Comparison of ENCODE assay signal across 14 cellular contexts in genomic region chr9:132506907-132507669, GRCh38.
A peak's percentile ranks its signal among the peaks of the same experiment; 100 is the strongest.
DNase-seq lines count a peak whose midpoint lies in the region; ATAC-seq lines count a peak whose summit lies in the region.
"Had no signal": no experiment of that assay in that cellular context is flagged by ENCODE, and none has a peak within 500 bp of the region (broad histone marks: within the 10 kb centered on the region; RNA-seq: fewer than 3 reads in every experiment).

No MANE protein-coding gene starts in this region.

- H3K4me2 ChIP-seq in BLaER1 (peak overlapping the region; percentile 79), mesenchymal stem cell (ENCODE audit: low read length, poor library complexity, severe bottlenecking) (no peak overlapping the region)
- H3K4me2 ChIP-seq: PC-9 had no signal

- H3K27me3 ChIP-seq in BLaER1 (no peaks in the 10 kb centered on the region), mesenchymal stem cell (ENCODE audit: control insufficient read depth in 1 of 2, insufficient read depth in 1 of 2, low read length in 2 of 2) (peaks cover 54 to 78% of the 10 kb centered on the region in 2 experiments)

- H3K4me3 Mint-ChIP-seq in activated T-helper 1 cell treated with anti-CD3 and anti-CD28 coated beads, Interleukin-12 subunit alpha, Interleukin-12 subunit beta, Interleukin-2, Interleukin-4 antibody, amounts not matched to agents 30 ng/mL and 10 ng/mL and 1 ng/mL, durations not matched to agents 14 hours and 24 hours and 36 hours = no peak overlapping the region
- H3K4me3 Mint-ChIP-seq: activated CD4-positive, alpha-beta T cell treated with anti-CD3 and anti-CD28 coated beads, Interleukin-2, amount 10 ng/mL, durations not matched to agents 24 days and 14 days; activated naive CD4-positive, alpha-beta T cell treated with anti-CD3 and anti-CD28 coated beads for 36 hours; neural crest cell had no signal

- H3K9me3 Mint-ChIP-seq in activated T-helper 1 cell treated with anti-CD3 and anti-CD28 coated beads, Interleukin-12 subunit alpha, Interleukin-12 subunit beta, Interleukin-2, Interleukin-4 antibody, amounts not matched to agents 30 ng/mL and 10 ng/mL and 1 ng/mL, durations not matched to agents 14 hours and 24 hours and 36 hours = no peaks in the 10 kb centered on the region
- H3K9me3 Mint-ChIP-seq: activated CD4-positive, alpha-beta T cell treated with anti-CD3 and anti-CD28 coated beads, Interleukin-2, amount 10 ng/mL, durations not matched to agents 24 days and 14 days; activated naive CD4-positive, alpha-beta T cell treated with anti-CD3 and anti-CD28 coated beads for 36 hours; neural crest cell had no signal

- no peak for ATAC-seq in HG02678 (IDR thresholded peaks at IDR 0.05; ENCODE audit: unreplicated experiment)

- peak overlapping the region; percentile 38; the same call in 1 of the 2 replicates for H3K27ac ChIP-seq in BLaER1
- no peak overlapping the region for H3K27ac ChIP-seq in mesenchymal stem cell (ENCODE audit: low read length, poor library complexity, severe bottlenecking)
- H3K27ac ChIP-seq: esophagus squamous epithelium, PC-9, SJCRH30 had no signal

- H3K4me3 ChIP-seq in BLaER1 = no peak overlapping the region
- no peak overlapping the region for H3K4me3 ChIP-seq in mesenchymal stem cell (ENCODE audit: insufficient read depth in 1 of 2, low read depth in 1 of 2, low read length in 2 of 2)
- H3K4me3 ChIP-seq: esophagus squamous epithelium, PC-9, SJCRH30 had no signal

- no peaks in the 10 kb centered on the region for H3K36me3 Mint-ChIP-seq in activated T-helper 1 cell treated with anti-CD3 and anti-CD28 coated beads, Interleukin-12 subunit alpha, Interleukin-12 subunit beta, Interleukin-2, Interleukin-4 antibody, amounts not matched to agents 30 ng/mL and 10 ng/mL and 1 ng/mL, durations not matched to agents 14 hours and 24 hours and 36 hours (ENCODE audit: low read depth)

- H2BK15ac ChIP-seq in mesenchymal stem cell (ENCODE audit: low read depth, poor library complexity, severe bottlenecking) = no peak overlapping the region

- H3K27ac Mint-ChIP-seq in activated T-helper 1 cell treated with anti-CD3 and anti-CD28 coated beads, Interleukin-12 subunit alpha, Interleukin-12 subunit beta, Interleukin-2, Interleukin-4 antibody, amounts not matched to agents 30 ng/mL and 10 ng/mL and 1 ng/mL, durations not matched to agents 14 hours and 24 hours and 36 hours = no peak overlapping the region
- H3K27ac Mint-ChIP-seq: activated CD4-positive, alpha-beta T cell treated with anti-CD3 and anti-CD28 coated beads, Interleukin-2, amount 10 ng/mL, durations not matched to agents 24 days and 14 days; activated naive CD4-positive, alpha-beta T cell treated with anti-CD3 and anti-CD28 coated beads for 36 hours had no signal

- no peak overlapping the region for H3K18ac ChIP-seq in mesenchymal stem cell (ENCODE audit: low read depth in 1 of 2, low read length in 2 of 2)

- DNase-seq in KBM-7 (peak; percentile 29), SKM-1 treated with dmso at 0.1 percent for 144 hours (lab: John Stamatoyannopoulos, UW; ENCODE audit: unreplicated experiment) (peak; percentile 58), mesenchymal stem cell (peak; percentile 3), NCI-H748 treated with DMSO at 0.1 percent for 48 hours (lab: John Stamatoyannopoulos, UW) (no peak)
- DNase-seq in activated CD4-positive, alpha-beta T cell treated with anti-CD3 and anti-CD28 coated beads for 1 hour = no peak
- DNase-seq in activated T-helper 1 cell treated with anti-CD3 and anti-CD28 coated beads, Interleukin-12 subunit alpha, Interleukin-12 subunit beta, Interleukin-2, Interleukin-4 antibody, amounts not matched to agents 30 ng/mL and 10 ng/mL and 1 ng/mL, durations not matched to agents 14 hours and 24 hours and 36 hours (ENCODE audit: low spot score) = no peak
- DNase-seq: esophagus squamous epithelium had no signal

- H3K4ac ChIP-seq in mesenchymal stem cell (ENCODE audit: low read depth in 1 of 2, low read length in 2 of 2) = no peak overlapping the region

- H3K4me1 Mint-ChIP-seq in activated T-helper 1 cell treated with anti-CD3 and anti-CD28 coated beads, Interleukin-12 subunit alpha, Interleukin-12 subunit beta, Interleukin-2, Interleukin-4 antibody, amounts not matched to agents 30 ng/mL and 10 ng/mL and 1 ng/mL, durations not matched to agents 14 hours and 24 hours and 36 hours (ENCODE audit: low read depth) = peaks cover 14% of the 10 kb centered on the region

- no peak overlapping the region for H3K14ac ChIP-seq in mesenchymal stem cell (ENCODE audit: low read length in 2 of 2)

- no peak overlapping the region for H2AFZ ChIP-seq in mesenchymal stem cell (ENCODE audit: low read depth, low read length)
- H2AFZ ChIP-seq: PC-9 had no signal

- no peak overlapping the region for H2AK5ac ChIP-seq in mesenchymal stem cell (ENCODE audit: low read length, severe bottlenecking)

- in situ Hi-C loops in KBM-7 (cut with MboI; ENCODE audit: low pct_unique_long_range_greater_than_20kb, low sequenced_read_pairs) = no loop called here

- H4K91ac ChIP-seq in mesenchymal stem cell (ENCODE audit: low read length) = no peak overlapping the region

- intact Hi-C loops in activated T-helper 1 cell treated with anti-CD3 and anti-CD28 coated beads, Interleukin-12 subunit alpha, Interleukin-12 subunit beta, Interleukin-2, Interleukin-4 antibody, amounts not matched to agents 30 ng/mL and 10 ng/mL and 1 ng/mL, durations not matched to agents 14 hours and 24 hours and 36 hours (cut with micrococcal nuclease) = loop anchor here (1.0 to 5.0 kb wide), 4 partner anchors 68 to 395 kb away; partner anchors contain the start of gene CFAP77

- H3K4me1 ChIP-seq in BLaER1 (peaks cover 23% of the 10 kb centered on the region), mesenchymal stem cell (ENCODE audit: control insufficient read depth, insufficient read depth, low read depth, low read length) (peaks cover 4% of the 10 kb centered on the region)
- H3K4me1 ChIP-seq: SJCRH30 had no signal

- H3K9ac ChIP-seq in BLaER1 (peak overlapping the region; percentile 51; the same call in 1 of the 2 replicates), mesenchymal stem cell (ENCODE audit: low read length) (no peak overlapping the region)

- no peaks in the 10 kb centered on the region for H3K36me3 ChIP-seq in BLaER1
- H3K36me3 ChIP-seq in mesenchymal stem cell (ENCODE audit: control insufficient read depth in 1 of 2, insufficient read depth in 2 of 2, low read depth in 1 of 2, low read length in 2 of 2) = no peaks in the 10 kb centered on the region
- H3K36me3 ChIP-seq: esophagus squamous epithelium, SJCRH30 had no signal

- H2BK12ac ChIP-seq in mesenchymal stem cell (ENCODE audit: low read length in 2 of 2) = no peak overlapping the region

- 67% methylated on average over 10 of the region's 10 CpGs for WGBS in mesenchymal stem cell

- H3K27me3 Mint-ChIP-seq in activated T-helper 1 cell treated with anti-CD3 and anti-CD28 coated beads, Interleukin-12 subunit alpha, Interleukin-12 subunit beta, Interleukin-2, Interleukin-4 antibody, amounts not matched to agents 30 ng/mL and 10 ng/mL and 1 ng/mL, durations not matched to agents 14 hours and 24 hours and 36 hours (ENCODE audit: insufficient read depth) = peaks cover 8% of the 10 kb centered on the region

- H3K79me1 ChIP-seq in mesenchymal stem cell (replicated peaks; ENCODE audit: low read length, poor library complexity, severe bottlenecking) = no peaks in the 10 kb centered on the region

- no peaks in the 10 kb centered on the region for H3K9me3 ChIP-seq in BLaER1
- H3K9me3 ChIP-seq in mesenchymal stem cell (ENCODE audit: control insufficient read depth, low read length) = no peaks in the 10 kb centered on the region
- H3K9me3 ChIP-seq: esophagus squamous epithelium, SJCRH30 had no signal

- no peak overlapping the region for H2BK120ac ChIP-seq in mesenchymal stem cell (ENCODE audit: low read depth, low read length)

- H4K20me1 ChIP-seq in BLaER1 = no peaks in the 10 kb centered on the region

- no peak overlapping the region for H2BK5ac ChIP-seq in mesenchymal stem cell (ENCODE audit: low read depth, low read length, poor library complexity, severe bottlenecking)

- no peak overlapping the region for H3K23ac ChIP-seq in mesenchymal stem cell (ENCODE audit: low read length in 2 of 2)

- H4K8ac ChIP-seq in mesenchymal stem cell (ENCODE audit: low read length) = no peak overlapping the region

Comparison
In these comparisons a context has a peak if more than half of its experiments do, and no peak if none do; other contexts are left out.
1. DNase-seq: peak in KBM-7 (single experiment), SKM-1 treated with dmso at 0.1 percent for 144 hours (single experiment) and mesenchymal stem cell (single experiment); none in activated CD4-positive, alpha-beta T cell treated with anti-CD3 and anti-CD28 coated beads for 1 hour (single experiment), NCI-H748 treated with DMSO at 0.1 percent for 48 hours (single experiment) and activated T-helper 1 cell treated with anti-CD3 and anti-CD28 coated beads, Interleukin-12 subunit alpha, Interleukin-12 subunit beta, Interleukin-2, Interleukin-4 antibody, amounts not matched to agents 30 ng/mL and 10 ng/mL and 1 ng/mL, durations not matched to agents 14 hours and 24 hours and 36 hours (single experiment).